ENCODE assay signal across 19 cellular contexts in genomic region chr2:172372436-172372835, GRCh38.
"Had no signal": no experiment of that assay in that cellular context is flagged by ENCODE, and none has a peak within 500 bp of the region (broad histone marks: within the 10 kb centered on the region; RNA-seq: fewer than 3 reads in every experiment).

No MANE protein-coding gene starts in this region.

- H3K27me3 Mint-ChIP-seq: activated naive CD8-positive, alpha-beta T cell treated with anti-CD3 and anti-CD28 coated beads, Interleukin-2, amount 50 U/mL, for 24 hours had no signal

- H3K4me3 Mint-ChIP-seq: activated naive CD8-positive, alpha-beta T cell treated with anti-CD3 and anti-CD28 coated beads, Interleukin-2, amount 50 U/mL, for 24 hours; endodermal cell; memory B cell; naive thymus-derived CD4-positive, alpha-beta T cell; stimulated activated naive B cell treated with anti-CD40 and anti-IgM and Interleukin-4, amounts not matched to agents 10 μg/mL and 1 μg/mL and 100 μg/mL, for 72 hours had no signal

- H3K36me3 ChIP-seq: ascending aorta, esophagus muscularis mucosa, left ventricle myocardium inferior, neutrophil, thyroid gland, vagina had no signal

- H3K4me3 ChIP-seq: ascending aorta, esophagus muscularis mucosa, hepatocyte, left ventricle myocardium inferior, mucosa of descending colon, thyroid gland, vagina had no signal

- H3K27ac Mint-ChIP-seq: activated naive CD8-positive, alpha-beta T cell treated with anti-CD3 and anti-CD28 coated beads, Interleukin-2, amount 50 U/mL, for 24 hours; endodermal cell; memory B cell; naive thymus-derived CD4-positive, alpha-beta T cell; stimulated activated naive B cell treated with anti-CD40 and anti-IgM and Interleukin-4, amounts not matched to agents 10 μg/mL and 1 μg/mL and 100 μg/mL, for 72 hours had no signal

- ATAC-seq: activated naive CD8-positive, alpha-beta T cell treated with anti-CD3 and anti-CD28 coated beads, Interleukin-2, amount 50 U/mL, for 24 hours; mucosa of descending colon; naive thymus-derived CD4-positive, alpha-beta T cell; stimulated activated naive B cell treated with anti-CD40 and anti-IgM and Interleukin-4, amounts not matched to agents 10 μg/mL and 1 μg/mL and 100 μg/mL, for 72 hours had no signal

- DNase-seq: activated CD4-positive, CD25-positive, alpha-beta regulatory T cell treated with anti-CD3 and anti-CD28 coated beads, Interleukin-2, amount 50 U/mL, for 72 hours; activated naive CD4-positive, alpha-beta T cell; activated naive CD8-positive, alpha-beta T cell treated with anti-CD3 and anti-CD28 coated beads, Interleukin-2, amount 50 U/mL, for 24 hours; activated T-cell treated with anti-CD3 and anti-CD28 coated beads for 4 hours; endodermal cell; kidney; left ventricle myocardium inferior; mucosa of descending colon; naive thymus-derived CD4-positive, alpha-beta T cell; retina; stimulated activated CD4-positive, alpha-beta T cell treated with anti-CD3 and anti-CD28 coated beads, Interleukin-2, amount 100 ng/mL, for 48 hours; stimulated activated naive B cell treated with anti-CD40 and anti-IgM and Interleukin-4, amounts not matched to agents 10 μg/mL and 1 μg/mL and 100 μg/mL, for 72 hours; thyroid gland had no signal

- FAIRE-seq: kidney had no signal

- H3K27me3 ChIP-seq: ascending aorta, esophagus muscularis mucosa, hepatocyte, neutrophil, thyroid gland, vagina had no signal

- H3K4me1 Mint-ChIP-seq: activated naive CD8-positive, alpha-beta T cell treated with anti-CD3 and anti-CD28 coated beads, Interleukin-2, amount 50 U/mL, for 24 hours had no signal
